Comparison of ENCODE assay signal across 8 cellular contexts in the genomic region with DNA sequence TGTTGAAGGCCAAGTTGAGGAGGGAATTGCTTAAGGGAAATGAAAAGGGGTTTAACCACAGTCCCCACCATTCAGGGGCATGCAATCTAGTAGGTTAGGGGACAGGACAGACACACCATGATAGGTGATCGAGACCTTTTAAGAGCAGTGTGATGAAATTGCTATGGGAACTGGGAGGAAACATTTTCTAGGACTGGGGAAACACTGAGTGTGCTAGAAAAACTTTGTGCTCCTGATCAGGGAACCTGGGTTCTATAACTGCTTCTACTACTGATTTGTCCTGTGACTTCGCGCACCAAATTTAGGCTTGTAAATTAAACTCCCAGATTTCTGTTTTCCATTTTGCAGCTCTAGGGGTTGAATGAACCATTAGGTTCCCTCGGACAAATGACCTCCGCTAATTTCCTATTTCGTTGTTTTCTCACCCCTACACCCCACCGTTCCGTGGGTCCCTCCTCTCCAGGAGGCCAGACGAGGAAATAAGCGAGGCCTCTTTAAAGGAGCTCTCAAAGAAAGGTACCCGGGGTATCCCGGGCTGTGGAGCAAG. TPM values are rescaled to one million over a fixed set of nuclear protein-coding genes. Genes with fewer than 3 reads are reported as not detected.
A peak's percentile ranks its signal among the peaks of the same experiment; 100 is the strongest.
DNase-seq lines count a peak whose midpoint lies in the region; ATAC-seq lines count a peak whose summit lies in the region.

No MANE protein-coding gene starts in this region.

- peak overlapping the region; percentile 92 to 97 (median 97) for H3K4me3 Mint-ChIP-seq in immature natural killer cell

- no peaks in the 10 kb centered on the region for H3K9me3 Mint-ChIP-seq in activated naive CD4-positive, alpha-beta T cell treated with anti-CD3 and anti-CD28 coated beads, Interleukin-2, amount 50 U/mL, for 72 hours
- no peaks in the 10 kb centered on the region for H3K9me3 Mint-ChIP-seq in immature natural killer cell

- H3K4me3 ChIP-seq in GM08714 (ENCODE audit: low read length) (peak overlapping the region; percentile 78), subcutaneous abdominal adipose tissue (ENCODE audit: low read depth in 1 of 5, low read length in 5 of 5) (peak overlapping the region; percentile 64 to 91 (median 85))

- H3K27me3 Mint-ChIP-seq in immature natural killer cell (ENCODE audit: low read depth in 3 of 3), result peaks cover 0 to 9% (median 0%) of the 10 kb centered on the region in 3 donors

- peaks cover 18 to 25% of the 10 kb centered on the region in 2 donors for H3K36me3 Mint-ChIP-seq in activated naive CD4-positive, alpha-beta T cell treated with anti-CD3 and anti-CD28 coated beads, Interleukin-2, amount 50 U/mL, for 72 hours
- H3K36me3 Mint-ChIP-seq in immature natural killer cell, result no peaks in the 10 kb centered on the region

- no peaks in the 10 kb centered on the region for H3K27me3 ChIP-seq in subcutaneous abdominal adipose tissue (ENCODE audit: control insufficient read depth in 5 of 5, insufficient read depth in 4 of 5, low read length in 5 of 5)

- H3K4me1 ChIP-seq in subcutaneous abdominal adipose tissue (ENCODE audit: control insufficient read depth in 5 of 5, insufficient read depth in 5 of 5, low read length in 5 of 5), result peaks cover 6 to 43% (median 20%) of the 10 kb centered on the region in 5 donors

- peak overlapping the region; percentile 11 to 87 (median 78) for H3K9ac ChIP-seq in subcutaneous abdominal adipose tissue (ENCODE audit: low read length in 5 of 5)

- H3K36me3 ChIP-seq in subcutaneous abdominal adipose tissue (ENCODE audit: control insufficient read depth in 5 of 5, insufficient read depth in 5 of 5, low read length in 5 of 5), result no peaks in the 10 kb centered on the region

- peak overlapping the region; percentile 57 for H3K27ac ChIP-seq in subcutaneous abdominal adipose tissue (ENCODE audit: low read depth, low read length)

- H3K27ac Mint-ChIP-seq in activated naive CD4-positive, alpha-beta T cell treated with anti-CD3 and anti-CD28 coated beads, Interleukin-2, amount 50 U/mL, for 72 hours, result peak overlapping the region; percentile 91 to 99
- peak overlapping the region; percentile 93 to 97 (median 96) for H3K27ac Mint-ChIP-seq in immature natural killer cell

- ATAC-seq in HG03066 (IDR thresholded peaks at IDR 0.05; ENCODE audit: low read depth, unreplicated experiment), result peak; percentile 3
- peak; percentile 35 to 38 for ATAC-seq in activated naive CD4-positive, alpha-beta T cell treated with anti-CD3 and anti-CD28 coated beads, Interleukin-2, amount 50 U/mL, for 72 hours

- peak in 1 of 2 donors; percentile 9 for DNase-seq in activated naive CD4-positive, alpha-beta T cell treated with anti-CD3 and anti-CD28 coated beads, Interleukin-2, amount 50 U/mL, for 72 hours (ENCODE audit: low spot score in 2 of 2)
- no peak for DNase-seq in immature natural killer cell
- no peak for DNase-seq in GDM1 (lab: John Stamatoyannopoulos, UW)
- DNase-seq in H4 (ENCODE audit: low spot score), result no peak
- DNase-seq in GM19240 (ENCODE audit: insufficient read length, low spot score), result no peak

- no peaks in the 10 kb centered on the region for H3K9me3 ChIP-seq in subcutaneous abdominal adipose tissue (ENCODE audit: control insufficient read depth in 5 of 5, low read length in 5 of 5)

- peaks cover 26 to 27% of the 10 kb centered on the region in 2 donors for H3K4me1 Mint-ChIP-seq in immature natural killer cell

RNA-seq across cellular contexts. Expression of gene LCLAT1, which starts 0.4 kb away (rescaled TPM):
- total RNA-seq in activated naive CD4-positive, alpha-beta T cell treated with anti-CD3 and anti-CD28 coated beads, Interleukin-2, amount 50 U/mL, for 72 hours, result 10 to 100 TPM in 1 of 2 donors, 1 to 10 TPM in 1; 8.1 to 24.1 TPM
- polyA plus RNA-seq in immature natural killer cell, result 10 to 100 TPM in 1 of 3 donors, 1 to 10 TPM in 2; 4.7 to 13.5 (median 5.4) TPM
- 16.5 and 25.2 TPM in 2 replicates for total RNA-seq in H4 (2014; rRNA removed; shearing (Covaris generic))
